In the genomic region with DNA sequence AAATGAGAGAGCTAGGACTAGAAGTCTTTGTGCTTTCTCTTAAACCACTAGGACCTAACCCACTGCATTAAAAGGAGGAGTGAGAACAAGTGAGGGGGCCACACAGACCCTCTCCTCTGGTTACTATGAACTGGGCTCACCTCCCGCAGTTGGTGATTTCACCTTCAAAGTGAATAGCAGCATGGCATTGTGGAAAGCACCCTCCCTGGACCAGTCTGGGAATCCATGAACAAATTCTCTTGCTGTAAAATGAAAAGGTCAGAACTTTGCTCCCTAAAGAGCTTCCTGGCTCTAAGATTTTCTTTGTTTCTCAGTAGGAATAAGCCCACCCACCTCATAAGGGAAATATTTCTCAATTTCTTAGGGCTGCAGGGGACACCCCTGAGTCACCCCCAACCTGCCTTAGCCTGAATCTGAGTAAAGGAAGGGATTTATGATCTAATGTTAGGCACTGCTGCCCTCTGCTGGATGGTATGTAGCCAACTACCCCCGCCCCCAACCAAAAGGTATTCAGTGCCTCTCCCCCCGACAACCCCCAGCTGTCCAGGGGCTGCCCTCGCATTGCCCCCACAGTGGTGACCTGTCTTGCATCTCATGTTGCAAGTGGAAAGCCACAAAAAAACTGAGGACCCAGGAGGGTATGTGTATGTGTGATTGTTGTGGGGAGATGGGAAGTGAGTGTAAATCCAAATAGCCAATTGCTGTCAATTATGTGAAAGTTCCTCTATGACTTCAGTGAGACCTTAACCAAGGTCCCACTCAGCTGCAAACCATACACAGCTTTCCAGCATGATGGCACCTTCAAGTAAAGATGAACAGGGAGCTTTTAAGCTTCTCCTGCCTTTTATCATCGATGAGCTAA, we compare ENCODE assay signal across 8 cellular contexts.
DNase-seq lines count a peak whose midpoint lies in the region; ATAC-seq and TF ChIP-seq lines count a peak whose summit lies in the region.

No MANE protein-coding gene starts in this region.

- no peaks in the 10 kb centered on the region for H3K36me3 Mint-ChIP-seq in activated CD8-positive, alpha-beta T cell treated with anti-CD3 and anti-CD28 coated beads, Interleukin-2, amount 10 ng/mL, durations not matched to agents 7 days and 5 days (ENCODE audit: low read depth)
- no peaks in the 10 kb centered on the region for H3K36me3 Mint-ChIP-seq in naive thymus-derived CD4-positive, alpha-beta T cell

- H3K4me1 Mint-ChIP-seq in activated CD8-positive, alpha-beta T cell treated with anti-CD3 and anti-CD28 coated beads, Interleukin-2, amount 10 ng/mL, durations not matched to agents 7 days and 5 days (ENCODE audit: low read depth), result peaks cover 3% of the 10 kb centered on the region
- no peaks in the 10 kb centered on the region for H3K4me1 Mint-ChIP-seq in naive thymus-derived CD4-positive, alpha-beta T cell

- ATAC-seq in HG03139 (IDR thresholded peaks at IDR 0.05; ENCODE audit: unreplicated experiment) (peak; percentile 57), esophagus mucosa (peak; percentile 82), HG03196 (IDR thresholded peaks at IDR 0.05; ENCODE audit: unreplicated experiment) (no peak)
- peak; percentile 69 for ATAC-seq in activated CD8-positive, alpha-beta T cell treated with anti-CD3 and anti-CD28 coated beads, Interleukin-2, amount 10 ng/mL, durations not matched to agents 7 days and 5 days
- peak; percentile 65 for ATAC-seq in naive thymus-derived CD4-positive, alpha-beta T cell

- H3K9me3 ChIP-seq in naive thymus-derived CD4-positive, alpha-beta T cell (ENCODE audit: control insufficient read depth in 2 of 3, low read length in 3 of 3), result no peaks in the 10 kb centered on the region
- no peaks in the 10 kb centered on the region for H3K9me3 ChIP-seq in transverse colon

- H3K4me3 Mint-ChIP-seq in activated CD8-positive, alpha-beta T cell treated with anti-CD3 and anti-CD28 coated beads, Interleukin-2, amount 10 ng/mL, durations not matched to agents 7 days and 5 days, result no peak overlapping the region
- no peak overlapping the region for H3K4me3 Mint-ChIP-seq in naive thymus-derived CD4-positive, alpha-beta T cell

- no peaks in the 10 kb centered on the region for H3K9me3 Mint-ChIP-seq in activated CD8-positive, alpha-beta T cell treated with anti-CD3 and anti-CD28 coated beads, Interleukin-2, amount 10 ng/mL, durations not matched to agents 7 days and 5 days (ENCODE audit: insufficient read depth)
- H3K9me3 Mint-ChIP-seq in naive thymus-derived CD4-positive, alpha-beta T cell, result peaks cover 0 to 3% (median 0%) of the 10 kb centered on the region in 11 donors

- POLR2A ChIA-PET in activated CD8-positive, alpha-beta T cell treated with anti-CD3 and anti-CD28 coated beads, Interleukin-2, amount 10 ng/mL, durations not matched to agents 7 days and 5 days (lab: Charles Lee), result no interaction called here
- POLR2A ChIA-PET in naive thymus-derived CD4-positive, alpha-beta T cell (lab: Charles Lee), result no interaction called here

- in situ Hi-C loops in transverse colon (cut with MboI; ENCODE audit: low pct_ligation_motif_present in 1 of 4, low pct_unique_long_range_greater_than_20kb in 1 of 4, low sequenced_read_pairs in 3 of 4), result loop anchor here in 3 of 4 donors (25.0 kb wide), 2 partner anchors 1272 to 1772 kb away; no protein-coding TSS in a partner anchor

- H3K27ac ChIP-seq in naive thymus-derived CD4-positive, alpha-beta T cell (ENCODE audit: low read depth, low read length), result no peak overlapping the region
- H3K27ac ChIP-seq in transverse colon, result no peak overlapping the region

- TF ChIP-seq CTCF in GM12865 (IDR thresholded peaks at IDR 0.05; ENCODE audit: insufficient read depth, low read depth, low read length, missing control alignments) (peak; percentile 64), transverse colon (IDR thresholded peaks at IDR 0.05) (peak; percentile 53 to 73 (median 66))

- H3K27me3 Mint-ChIP-seq in activated CD8-positive, alpha-beta T cell treated with anti-CD3 and anti-CD28 coated beads, Interleukin-2, amount 10 ng/mL, durations not matched to agents 7 days and 5 days (ENCODE audit: low read depth), result peaks cover 18% of the 10 kb centered on the region
- H3K27me3 Mint-ChIP-seq in naive thymus-derived CD4-positive, alpha-beta T cell, result peaks cover 15 to 33% (median 24%) of the 10 kb centered on the region in 5 donors

- CTCF ChIA-PET in activated CD8-positive, alpha-beta T cell treated with anti-CD3 and anti-CD28 coated beads, Interleukin-2, amount 10 ng/mL, durations not matched to agents 7 days and 5 days (lab: Charles Lee), result interaction anchor here (0.6 to 2.2 kb wide), 10 partner anchors 12 to 1815 kb away, joined by 3 to 8 read pairs (median 4); no protein-coding TSS in a partner anchor
- CTCF ChIA-PET in naive thymus-derived CD4-positive, alpha-beta T cell (lab: Charles Lee), result no interaction called here

- H3K4me1 ChIP-seq in naive thymus-derived CD4-positive, alpha-beta T cell (ENCODE audit: control insufficient read depth in 2 of 2, insufficient read depth in 2 of 2, low read length in 2 of 2), result no peaks in the 10 kb centered on the region
- peaks cover 0 to 3% (median 0%) of the 10 kb centered on the region in 4 donors for H3K4me1 ChIP-seq in transverse colon

- 30 to 50% methylated on average over 2 to 5 of the region's 5 CpGs for WGBS in transverse colon (ENCODE audit: low coverage in 1 of 2), 2 donors

- peak; percentile 65 for DNase-seq in GM12865 (ENCODE audit: low read depth)
- peak; percentile 58 for DNase-seq in NCI-H345 (lab: John Stamatoyannopoulos, UW)
- peak; percentile 62 for DNase-seq in activated CD8-positive, alpha-beta T cell treated with anti-CD3 and anti-CD28 coated beads, Interleukin-2, amount 10 ng/mL, durations not matched to agents 7 days and 5 days
- peak in 5 of 9 donors; percentile 0 to 24 (median 7) for DNase-seq in naive thymus-derived CD4-positive, alpha-beta T cell
- DNase-seq in transverse colon, result peak; percentile 54

- no peaks in the 10 kb centered on the region for H3K36me3 ChIP-seq in naive thymus-derived CD4-positive, alpha-beta T cell (ENCODE audit: control insufficient read depth in 2 of 3, insufficient read depth in 3 of 3, low read length in 3 of 3)
- H3K36me3 ChIP-seq in transverse colon, result no peaks in the 10 kb centered on the region

- TF ChIP-seq EP300 in transverse colon (IDR thresholded peaks at IDR 0.05; ENCODE audit: low read depth), result no peak

- H3K4me3 ChIP-seq in GM12865 (ENCODE audit: low read depth, low read length) (no peak overlapping the region), transverse colon (no peak overlapping the region)
- no peak overlapping the region for H3K4me3 ChIP-seq in naive thymus-derived CD4-positive, alpha-beta T cell (ENCODE audit: low read length)

- intact Hi-C loops in naive thymus-derived CD4-positive, alpha-beta T cell (cut with micrococcal nuclease), result loop anchor here in 1 of 2 donors (1.0 to 10.0 kb wide), 3 partner anchors 109 to 1250 kb away; no protein-coding TSS in a partner anchor
- intact Hi-C loops in transverse colon (cut with DNase I; ENCODE audit: low total_unique reads), result no loop called here

- no peaks in the 10 kb centered on the region for H3K27me3 ChIP-seq in naive thymus-derived CD4-positive, alpha-beta T cell (ENCODE audit: control insufficient read depth in 2 of 2, insufficient read depth in 2 of 2, low read length in 2 of 2)
- no peaks in the 10 kb centered on the region for H3K27me3 ChIP-seq in transverse colon

- no peak for TF ChIP-seq POLR2A in transverse colon (IDR thresholded peaks at IDR 0.05)

- no peak overlapping the region for H3K27ac Mint-ChIP-seq in activated CD8-positive, alpha-beta T cell treated with anti-CD3 and anti-CD28 coated beads, Interleukin-2, amount 10 ng/mL, durations not matched to agents 7 days and 5 days
- H3K27ac Mint-ChIP-seq in naive thymus-derived CD4-positive, alpha-beta T cell, result no peak overlapping the region

Comparison
In these comparisons a context has a peak if more than half of its experiments do, and no peak if none do; other contexts are left out.
1. DNase-seq: peak in every context shown above with its lines; median percentile 65 in GM12865; 62 in activated CD8-positive, alpha-beta T cell treated with anti-CD3 and anti-CD28 coated beads, Interleukin-2, amount 10 ng/mL, durations not matched to agents 7 days and 5 days; 58 in NCI-H345; 54 in transverse colon; 7 in naive thymus-derived CD4-positive, alpha-beta T cell.